ENCODE assay signal across 8 cellular contexts in the genomic region with DNA sequence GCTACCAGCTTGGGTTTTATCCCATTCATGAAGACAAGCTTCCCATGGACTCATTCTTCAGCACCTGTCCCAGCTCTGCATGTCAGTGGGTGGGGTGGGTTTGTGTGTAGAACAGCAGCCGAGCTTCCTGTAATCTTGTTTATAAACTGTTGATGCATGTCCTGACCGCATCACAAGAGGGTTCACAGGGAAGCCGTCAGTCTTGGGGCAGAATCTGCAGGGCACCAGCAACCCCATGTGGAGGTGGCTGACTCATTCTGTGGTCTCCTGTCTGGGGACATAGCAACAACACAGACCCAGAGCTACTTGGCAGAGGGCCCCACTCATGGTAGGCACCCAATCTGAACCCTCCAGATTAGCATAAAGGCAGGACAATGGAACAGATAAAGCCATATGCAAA. TPM values are rescaled to one million over a fixed set of nuclear protein-coding genes. Genes with fewer than 3 reads are reported as not detected.
DNase-seq lines count a peak whose midpoint lies in the region; ATAC-seq and TF ChIP-seq lines count a peak whose summit lies in the region.

No MANE protein-coding gene starts in this region.

- no peaks in the 10 kb centered on the region; a peak in 1 of 22 replicates for H3K27me3 ChIP-seq in BLaER1 treated with 17β-estradiol and CSF1 and Interleukin-3, amounts not matched to agents 10 nM and 100 nM
- H3K27me3 ChIP-seq in kidney epithelial cell (ENCODE audit: control insufficient read depth, insufficient read depth, low read length) = no peaks in the 10 kb centered on the region

- no peak overlapping the region; a peak in 1 of 20 replicates for H3K4me3 ChIP-seq in BLaER1 treated with 17β-estradiol and CSF1 and Interleukin-3, amounts not matched to agents 10 nM and 100 nM
- no peak overlapping the region for H3K4me3 ChIP-seq in kidney epithelial cell (ENCODE audit: low read depth, low read length)

- DNase-seq in SKM-1 (lab: John Stamatoyannopoulos, UW; ENCODE audit: unreplicated experiment) (peak; percentile 55), kidney epithelial cell (ENCODE audit: low read depth) (peak; percentile 98), NCI-H1436 treated with DMSO at 0.1 percent for 48 hours (lab: John Stamatoyannopoulos, UW) (no peak)
- DNase-seq in activated naive CD4-positive, alpha-beta T cell treated with anti-CD3 and anti-CD28 coated beads, Interleukin-2, amount 50 U/mL, for 72 hours (ENCODE audit: low spot score in 2 of 2) = peak; percentile 74 to 75
- DNase-seq in stimulated activated CD8-positive, alpha-beta memory T cell treated with anti-CD3 and anti-CD28 coated beads, Interleukin-4, amount 100 ng/mL, for 24 hours (ENCODE audit: low read depth) = peak; percentile 70

- no peaks in the 10 kb centered on the region for H3K9me3 Mint-ChIP-seq in activated naive CD4-positive, alpha-beta T cell treated with anti-CD3 and anti-CD28 coated beads, Interleukin-2, amount 50 U/mL, for 72 hours

- H3K4me2 ChIP-seq in BLaER1 treated with 17β-estradiol and CSF1 and Interleukin-3, amounts not matched to agents 10 nM and 100 nM = peak overlapping the region; percentile 69 to 92 (median 76)

- H3K27ac ChIP-seq in BLaER1 treated with 17β-estradiol and CSF1 and Interleukin-3, amounts not matched to agents 10 nM and 100 nM = peak overlapping the region in 8 of 11 experiments; percentile 36 to 59 (median 53); a peak in 12 of 22 replicates

- peak; percentile 91 for ATAC-seq in GM19351 (IDR thresholded peaks at IDR 0.05; ENCODE audit: unreplicated experiment)
- peak; percentile 81 for ATAC-seq in HG03460 (IDR thresholded peaks at IDR 0.05; ENCODE audit: unreplicated experiment)
- peak; percentile 80 to 84 for ATAC-seq in activated naive CD4-positive, alpha-beta T cell treated with anti-CD3 and anti-CD28 coated beads, Interleukin-2, amount 50 U/mL, for 72 hours

- H3K9me3 ChIP-seq in BLaER1 treated with 17β-estradiol and CSF1 and Interleukin-3, amounts not matched to agents 10 nM and 100 nM (replicated peaks in 1 of 11) = no peaks in the 10 kb centered on the region

- H4K20me1 ChIP-seq in BLaER1 treated with 17β-estradiol and CSF1 and Interleukin-3, amounts not matched to agents 10 nM and 100 nM = no peaks in the 10 kb centered on the region

- H3K27ac Mint-ChIP-seq in activated naive CD4-positive, alpha-beta T cell treated with anti-CD3 and anti-CD28 coated beads, Interleukin-2, amount 50 U/mL, for 72 hours = peak overlapping the region; percentile 80 to 98

- no peaks in the 10 kb centered on the region for H3K36me3 Mint-ChIP-seq in activated naive CD4-positive, alpha-beta T cell treated with anti-CD3 and anti-CD28 coated beads, Interleukin-2, amount 50 U/mL, for 72 hours

- TF ChIP-seq CTCF in kidney epithelial cell (IDR thresholded peaks at IDR 0.05; ENCODE audit: insufficient read depth, low read length, poor library complexity, severe bottlenecking) = no peak

- H3K9ac ChIP-seq in BLaER1 treated with 17β-estradiol and CSF1 and Interleukin-3, amounts not matched to agents 10 nM and 100 nM = peak overlapping the region in 1 of 11 experiments; percentile 26; a peak in 1 of 22 replicates

- H3K36me3 ChIP-seq in BLaER1 treated with 17β-estradiol and CSF1 and Interleukin-3, amounts not matched to agents 10 nM and 100 nM = no peaks in the 10 kb centered on the region
- H3K36me3 ChIP-seq in kidney epithelial cell (ENCODE audit: control insufficient read depth, insufficient read depth, low read length) = no peaks in the 10 kb centered on the region

- H3K4me1 ChIP-seq in BLaER1 treated with 17β-estradiol and CSF1 and Interleukin-3, amounts not matched to agents 10 nM and 100 nM = peaks cover 26 to 35% (median 30%) of the 10 kb centered on the region in 10 experiments

RNA-seq across cellular contexts. Expression of a gene that starts 35.6 kb away (rescaled TPM):
- 1 to 10 TPM in 1 of 2 donors, under 1 TPM in 1; 0.62 to 1.0 TPM for total RNA-seq in activated naive CD4-positive, alpha-beta T cell treated with anti-CD3 and anti-CD28 coated beads, Interleukin-2, amount 50 U/mL, for 72 hours
- 0.21 and 1.4 TPM in 2 replicates for total RNA-seq in kidney epithelial cell
